Comparison of ENCODE assay signal across 15 cellular contexts in the genomic region with DNA sequence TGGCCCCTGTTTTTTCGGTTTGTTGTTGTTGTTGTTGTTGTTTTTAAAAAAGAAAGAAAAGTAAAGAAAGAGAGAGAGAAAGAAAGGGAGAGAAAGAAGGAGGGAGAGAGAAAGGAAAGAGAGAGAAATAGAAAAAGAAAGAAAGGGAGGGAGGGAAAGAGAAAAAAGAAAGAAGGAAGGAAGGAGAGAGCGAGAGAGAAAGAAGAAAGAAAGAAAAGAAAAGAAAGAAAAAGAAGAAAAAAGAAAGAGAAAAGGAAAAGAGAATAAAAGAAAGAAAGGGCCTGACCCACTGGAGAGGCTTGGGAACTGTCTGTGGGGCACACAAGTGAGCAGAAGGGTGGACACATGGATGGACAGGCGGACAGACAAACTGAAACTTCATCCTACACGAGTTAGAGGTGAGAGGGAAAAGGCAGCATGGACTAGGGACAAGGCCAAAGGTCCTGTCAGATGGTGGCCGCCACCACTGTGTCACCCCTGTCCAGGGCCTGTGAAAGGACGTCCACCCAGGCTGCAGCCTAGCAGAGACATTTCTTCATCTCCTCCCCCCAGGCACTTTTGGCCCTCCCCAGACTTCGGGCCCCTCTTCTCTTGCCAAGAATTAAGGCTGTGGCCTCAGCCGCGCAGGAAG. TPM values are rescaled to one million over a fixed set of nuclear protein-coding genes. Genes with fewer than 3 reads are reported as not detected.
DNase-seq lines count a peak whose midpoint lies in the region; ATAC-seq and TF ChIP-seq lines count a peak whose summit lies in the region.
"Had no signal": no experiment of that assay in that cellular context is flagged by ENCODE, and none has a peak within 500 bp of the region (broad histone marks: within the 10 kb centered on the region; RNA-seq: fewer than 3 reads in every experiment).

No MANE protein-coding gene starts in this region.

- H3K36me3 ChIP-seq in cardiac muscle cell (no peaks in the 10 kb centered on the region), heart left ventricle (no peaks in the 10 kb centered on the region), left lung (no peaks in the 10 kb centered on the region)
- H3K36me3 ChIP-seq: adrenal gland had no signal

- CTCF ChIA-PET in RWPE1 (lab: Yijun Ruan, JAX), result interaction anchor here (0.6 to 1.9 kb wide), 2 partner anchors 44 to 108 kb away, joined by 4 to 6 read pairs; no protein-coding TSS in a partner anchor

- no peaks in the 10 kb centered on the region for H3K9me3 ChIP-seq in cardiac muscle cell (ENCODE audit: low read depth)
- no peaks in the 10 kb centered on the region for H3K9me3 ChIP-seq in heart left ventricle
- H3K9me3 ChIP-seq in left lung, result no peaks in the 10 kb centered on the region
- H3K9me3 ChIP-seq: adrenal gland, suprapubic skin had no signal

- no peak for TF ChIP-seq POLR2A in heart left ventricle (IDR thresholded peaks at IDR 0.05)

- ATAC-seq in heart left ventricle (no peak), left lung (peak; percentile 12), HG03520 (IDR thresholded peaks at IDR 0.05; ENCODE audit: unreplicated experiment) (no peak)

- intact Hi-C loops in heart left ventricle (cut with DNase I), result loop anchor here in 8 of 10 donors (1.0 to 5.0 kb wide), 4 partner anchors 45 to 153 kb away; no protein-coding TSS in a partner anchor
- intact Hi-C loops in left lung (cut with DNase I), result loop anchor here in 1 of 2 donors (5.0 kb wide), 1 partner anchor 43 kb away; no protein-coding TSS in a partner anchor

- no peak for TF ChIP-seq CTCF in cardiac muscle cell (IDR thresholded peaks at IDR 0.05; ENCODE audit: low read depth, low read length)
- no peak for TF ChIP-seq CTCF in heart left ventricle (IDR thresholded peaks at IDR 0.05)
- TF ChIP-seq CTCF in RWPE1 (conservative IDR thresholded peaks at IDR 0.05; ENCODE audit: low read depth), result no peak
- TF ChIP-seq CTCF in left lung (IDR thresholded peaks at IDR 0.05), result no peak

- no peaks in the 10 kb centered on the region for H3K27me3 ChIP-seq in cardiac muscle cell
- H3K27me3 ChIP-seq in heart left ventricle, result no peaks in the 10 kb centered on the region
- no peaks in the 10 kb centered on the region for H3K27me3 ChIP-seq in left lung
- H3K27me3 ChIP-seq: adrenal gland, suprapubic skin had no signal

- POLR2A ChIA-PET in RWPE1 (lab: Yijun Ruan, JAX; ENCODE audit: low non-redundant PET), result no interaction called here

- H3K4me3 ChIP-seq in cardiac muscle cell (no peak overlapping the region), heart left ventricle (no peak overlapping the region), left lung (no peak overlapping the region)
- H3K4me3 ChIP-seq: adrenal gland, suprapubic skin had no signal

- DNase-seq in cardiac muscle cell (ENCODE audit: low read depth in 1 of 2, low spot score in 1 of 2), result no peak
- DNase-seq in heart left ventricle, result no peak
- DNase-seq in RWPE1 (ENCODE audit: low spot score), result no peak
- DNase-seq in left lung, result no peak
- no peak for DNase-seq in iPS-NIHi11 (ENCODE audit: low spot score)
- no peak for DNase-seq in 8988T
- DNase-seq in NCI-H1105 (lab: John Stamatoyannopoulos, UW), result no peak

- WGBS in heart left ventricle, 4 donors, result 73 to 79% (median 76%) methylated on average over 9 of the region's 9 CpGs

- H3K27ac ChIP-seq in cardiac muscle cell (peak overlapping the region; percentile 6), heart left ventricle (no peak overlapping the region), RWPE1 (peak overlapping the region; percentile 60), left lung (no peak overlapping the region)
- H3K27ac ChIP-seq: adrenal gland, suprapubic skin had no signal

- H3K4me1 ChIP-seq in cardiac muscle cell (ENCODE audit: low read depth), result peaks cover 7% of the 10 kb centered on the region
- H3K4me1 ChIP-seq in heart left ventricle, result peaks cover 0 to 23% (median 14%) of the 10 kb centered on the region in 12 donors
- peaks cover 0 to 14% of the 10 kb centered on the region in 2 donors for H3K4me1 ChIP-seq in left lung
- H3K4me1 ChIP-seq: adrenal gland had no signal

RNA-seq across cellular contexts. Expression of a gene that starts 9.2 kb away (rescaled TPM):
- total RNA-seq in cardiac muscle cell (338 TPM in 2 replicates), heart left ventricle (100 to 1,000 TPM in 4 of 9 donors, 10 to 100 TPM in 5; 50.9 to 160 (median 94.3) TPM), left lung (100 to 1,000 TPM; 110 to 389 TPM)
- polyA plus RNA-seq in cardiac muscle cell (41.4 and 56.1 TPM in 2 replicates), heart left ventricle (100 to 1,000 TPM in 1 of 2 donors, 10 to 100 TPM in 1; 55.3 to 126 TPM)
- total RNA-seq: activated CD4-positive, alpha-beta T cell treated with anti-CD3 and anti-CD28 coated beads for 36 hours; activated T-helper 2 cell treated with anti-CD3 and anti-CD28 coated beads, Interferon-gamma antibody, Interleukin-2, Interleukin-4, amounts not matched to agents 10 μg/mL and 5 μg/mL and 100 μg/mL, durations not matched to agents 14 hours and 24 hours and 36 hours; CD8-positive, alpha-beta T cell had no signal

RNA-seq across cellular contexts. Expression of a gene that starts 22.1 kb away (rescaled TPM):
- total RNA-seq in cardiac muscle cell (not detected in 2 replicates), heart left ventricle (not detected), left lung (1 to 10 TPM; 5.2 to 6.1 TPM)
- polyA plus RNA-seq in cardiac muscle cell (0.11 TPM in 1 of 2 replicates, not detected in the other), heart left ventricle (under 1 TPM in 1 of 2 donors, not detected in 1; 0.04 TPM)
- total RNA-seq: activated CD4-positive, alpha-beta T cell treated with anti-CD3 and anti-CD28 coated beads for 36 hours; activated T-helper 2 cell treated with anti-CD3 and anti-CD28 coated beads, Interferon-gamma antibody, Interleukin-2, Interleukin-4, amounts not matched to agents 10 μg/mL and 5 μg/mL and 100 μg/mL, durations not matched to agents 14 hours and 24 hours and 36 hours; CD8-positive, alpha-beta T cell; frontal cortex; left cardiac atrium had no signal

RNA-seq across cellular contexts. Expression of a gene that starts 46.4 kb away (rescaled TPM):
- total RNA-seq in cardiac muscle cell, result 135 and 144 TPM in 2 replicates
- polyA plus RNA-seq in cardiac muscle cell, result 155 and 156 TPM in 2 replicates
- 10 to 100 TPM; 37.0 to 99.6 (median 57.6) TPM for total RNA-seq in heart left ventricle
- polyA plus RNA-seq in heart left ventricle, result 10 to 100 TPM; 40.9 to 96.5 TPM
- total RNA-seq in left lung, result 100 to 1,000 TPM in 1 of 2 donors, 10 to 100 TPM in 1; 86.7 to 145 TPM

RNA-seq across cellular contexts. Expression of a gene that starts 51.2 kb away (rescaled TPM):
- 10.5 and 12.4 TPM in 2 replicates for total RNA-seq in cardiac muscle cell
- polyA plus RNA-seq in cardiac muscle cell, result 15.3 and 19.5 TPM in 2 replicates
- 10 to 100 TPM; 11.7 to 90.5 (median 22.9) TPM for total RNA-seq in heart left ventricle
- polyA plus RNA-seq in heart left ventricle, result 10 to 100 TPM; 18.6 to 18.9 TPM
- total RNA-seq in left lung, result 10 to 100 TPM; 48.2 to 79.9 TPM

Comparison
In these comparisons a context has a peak if more than half of its experiments do, and no peak if none do; other contexts are left out.
1. H3K27ac ChIP-seq: peak in cardiac muscle cell (single experiment) and RWPE1 (single experiment); none in heart left ventricle (0 of 12) and left lung (0 of 2).